16 cellular contexts compared by ENCODE assay signal in genomic region chr22:20247608-20248171, GRCh38.
"Had no signal": no experiment of that assay in that cellular context is flagged by ENCODE, and none has a peak within 500 bp of the region (broad histone marks: within the 10 kb centered on the region; RNA-seq: fewer than 3 reads in every experiment).

No MANE protein-coding gene starts in this region.

- H3K27me3 ChIP-seq: brain microvascular endothelial cell, heart left ventricle, neutrophil, thyroid gland had no signal

- H3K27me3 Mint-ChIP-seq: activated CD4-positive, alpha-beta memory T cell treated with anti-CD3 and anti-CD28 coated beads, Interleukin-2, amount 10 ng/mL, durations not matched to agents 7 days and 5 days; activated CD8-positive, alpha-beta memory T cell treated with anti-CD3 and anti-CD28 coated beads, Interleukin-2, amount 10 ng/mL, durations not matched to agents 7 days and 5 days; activated naive CD8-positive, alpha-beta T cell treated with anti-CD3 and anti-CD28 coated beads, Interleukin-2, amount 10 ng/mL, durations not matched to agents 7 days and 5 days; central memory CD8-positive, alpha-beta T cell; naive thymus-derived CD4-positive, alpha-beta T cell had no signal

- H3K27ac ChIP-seq: brain microvascular endothelial cell, coronary artery, heart left ventricle, neutrophil, parathyroid adenoma, thyroid gland had no signal

- H3K36me3 ChIP-seq: brain microvascular endothelial cell, heart left ventricle, neutrophil, thyroid gland had no signal

- H3K36me3 Mint-ChIP-seq: activated CD8-positive, alpha-beta memory T cell treated with anti-CD3 and anti-CD28 coated beads, Interleukin-2, amount 10 ng/mL, durations not matched to agents 7 days and 5 days; activated naive CD8-positive, alpha-beta T cell treated with anti-CD3 and anti-CD28 coated beads, Interleukin-2, amount 10 ng/mL, durations not matched to agents 7 days and 5 days; naive thymus-derived CD4-positive, alpha-beta T cell; WTC11 had no signal

- DNase-seq: activated CD4-positive, alpha-beta memory T cell treated with anti-CD3 and anti-CD28 coated beads, Interleukin-2, amount 10 ng/mL, durations not matched to agents 7 days and 5 days; activated CD4-positive, alpha-beta T cell treated with anti-CD3 and anti-CD28 coated beads for 4 hours; activated CD8-positive, alpha-beta memory T cell treated with anti-CD3 and anti-CD28 coated beads, Interleukin-2, amount 10 ng/mL, durations not matched to agents 7 days and 5 days; activated naive CD8-positive, alpha-beta T cell treated with anti-CD3 and anti-CD28 coated beads, Interleukin-2, amount 10 ng/mL, durations not matched to agents 7 days and 5 days; effector CD4-positive, alpha-beta T cell; left ventricle myocardium superior; naive thymus-derived CD4-positive, alpha-beta T cell; stimulated activated naive CD4-positive, alpha-beta T cell; thyroid gland had no signal

- H3K27ac Mint-ChIP-seq: activated CD4-positive, alpha-beta memory T cell treated with anti-CD3 and anti-CD28 coated beads, Interleukin-2, amount 10 ng/mL, durations not matched to agents 7 days and 5 days; activated CD8-positive, alpha-beta memory T cell treated with anti-CD3 and anti-CD28 coated beads, Interleukin-2, amount 10 ng/mL, durations not matched to agents 7 days and 5 days; activated naive CD8-positive, alpha-beta T cell treated with anti-CD3 and anti-CD28 coated beads, Interleukin-2, amount 10 ng/mL, durations not matched to agents 7 days and 5 days; WTC11 had no signal

- H3K9ac ChIP-seq: parathyroid adenoma had no signal

- H3K4me3 Mint-ChIP-seq: activated CD4-positive, alpha-beta memory T cell treated with anti-CD3 and anti-CD28 coated beads, Interleukin-2, amount 10 ng/mL, durations not matched to agents 7 days and 5 days; activated CD8-positive, alpha-beta memory T cell treated with anti-CD3 and anti-CD28 coated beads, Interleukin-2, amount 10 ng/mL, durations not matched to agents 7 days and 5 days; activated naive CD8-positive, alpha-beta T cell treated with anti-CD3 and anti-CD28 coated beads, Interleukin-2, amount 10 ng/mL, durations not matched to agents 7 days and 5 days; central memory CD8-positive, alpha-beta T cell; naive thymus-derived CD4-positive, alpha-beta T cell; WTC11 had no signal

- H3K9me3 Mint-ChIP-seq: activated CD4-positive, alpha-beta memory T cell treated with anti-CD3 and anti-CD28 coated beads, Interleukin-2, amount 10 ng/mL, durations not matched to agents 7 days and 5 days; activated naive CD8-positive, alpha-beta T cell treated with anti-CD3 and anti-CD28 coated beads, Interleukin-2, amount 10 ng/mL, durations not matched to agents 7 days and 5 days; central memory CD8-positive, alpha-beta T cell; naive thymus-derived CD4-positive, alpha-beta T cell; WTC11 had no signal

- H3K79me2 ChIP-seq: parathyroid adenoma had no signal

- H3K9me3 ChIP-seq: heart left ventricle, neutrophil, thyroid gland had no signal

- H3K4me3 ChIP-seq: coronary artery, heart left ventricle, thyroid gland had no signal

- H3K4me1 ChIP-seq: parathyroid adenoma had no signal

- H2AFZ ChIP-seq: parathyroid adenoma had no signal
